ENCODE assay signal across 20 cellular contexts in genomic region chr14:30322819-30323218, GRCh38.
"Had no signal": no experiment of that assay in that cellular context is flagged by ENCODE, and none has a peak within 500 bp of the region (broad histone marks: within the 10 kb centered on the region; RNA-seq: fewer than 3 reads in every experiment).

No MANE protein-coding gene starts in this region.

- H3K9me3 ChIP-seq: colonic mucosa, esophagus muscularis mucosa, gastrocnemius medialis, left lung, lower lobe of right lung, mucosa of descending colon had no signal

- H3K27ac Mint-ChIP-seq: dendritic cell treated with granulocyte-macrophage colony-stimulating factor and Interleukin-4, amounts not matched to agents 40 ng/mL and 50 ng/mL, for 4 days; mesothelial cell of epicardium; naive B cell; naive thymus-derived CD8-positive, alpha-beta T cell had no signal

- H3K27me3 Mint-ChIP-seq: dendritic cell treated with granulocyte-macrophage colony-stimulating factor and Interleukin-4, amounts not matched to agents 40 ng/mL and 50 ng/mL, for 4 days had no signal

- H3K27me3 ChIP-seq: colonic mucosa, esophagus muscularis mucosa, foreskin keratinocyte, gastrocnemius medialis, heart right ventricle, left lung had no signal

- H3K9me3 Mint-ChIP-seq: dendritic cell treated with granulocyte-macrophage colony-stimulating factor and Interleukin-4, amounts not matched to agents 40 ng/mL and 50 ng/mL, for 4 days had no signal

- DNase-seq: colonic mucosa; cortex of kidney; effector memory CD4-positive, alpha-beta T cell; foreskin keratinocyte; gastrocnemius medialis; glutamatergic neuron; head of caudate nucleus; heart right ventricle; hippocampal formation; left cardiac atrium; left lung; left ventricle myocardium superior; lower lobe of right lung; mesenchymal stem cell; mucosa of descending colon; naive B cell; naive thymus-derived CD8-positive, alpha-beta T cell had no signal

- H3K36me3 ChIP-seq: colonic mucosa, esophagus muscularis mucosa, gastrocnemius medialis, heart right ventricle, left lung, lower lobe of right lung had no signal

- H3K27ac ChIP-seq: colonic mucosa, esophagus muscularis mucosa, foreskin keratinocyte, gastrocnemius medialis, heart right ventricle, left lung, lower lobe of right lung had no signal

- H3K4me1 Mint-ChIP-seq: naive B cell; naive thymus-derived CD8-positive, alpha-beta T cell had no signal

- H3K36me3 Mint-ChIP-seq: mesothelial cell of epicardium; naive B cell; naive thymus-derived CD8-positive, alpha-beta T cell had no signal

- H3K4me1 ChIP-seq: colonic mucosa, esophagus muscularis mucosa, foreskin keratinocyte, gastrocnemius medialis, heart right ventricle, left lung, lower lobe of right lung had no signal

- ATAC-seq: foreskin keratinocyte; gastrocnemius medialis; heart right ventricle; left cardiac atrium; left lung; left ventricle myocardium superior; lower lobe of right lung; mucosa of descending colon; naive thymus-derived CD8-positive, alpha-beta T cell had no signal

- H3K4me3 Mint-ChIP-seq: dendritic cell treated with granulocyte-macrophage colony-stimulating factor and Interleukin-4, amounts not matched to agents 40 ng/mL and 50 ng/mL, for 4 days; mesothelial cell of epicardium; naive B cell; naive thymus-derived CD8-positive, alpha-beta T cell had no signal

- H3K4me3 ChIP-seq: colonic mucosa, esophagus muscularis mucosa, gastrocnemius medialis, heart right ventricle, left lung, lower lobe of right lung, mucosa of descending colon had no signal
